13 cellular contexts compared by ENCODE assay signal in the genomic region with DNA sequence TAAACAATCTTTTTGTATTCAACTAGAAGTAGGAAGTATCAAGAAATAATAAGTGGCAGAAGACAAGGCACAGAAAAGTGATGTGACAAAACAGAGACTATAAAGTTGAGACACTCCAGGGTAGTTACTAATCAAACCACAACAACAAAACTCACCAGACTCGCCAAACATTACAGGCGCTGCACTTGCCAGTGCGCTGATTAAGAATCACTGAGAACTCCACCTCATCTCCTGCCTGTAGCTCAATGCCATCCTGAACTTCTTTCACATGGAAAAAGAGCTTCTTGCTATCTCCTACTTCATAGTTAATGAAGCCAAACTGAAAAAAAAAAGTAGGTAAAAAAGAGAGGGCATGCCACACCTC. TPM values are rescaled to one million over a fixed set of nuclear protein-coding genes. Genes with fewer than 3 reads are reported as not detected.
DNase-seq lines count a peak whose midpoint lies in the region; ATAC-seq and TF ChIP-seq lines count a peak whose summit lies in the region.
"Had no signal": no experiment of that assay in that cellular context is flagged by ENCODE, and none has a peak within 500 bp of the region (broad histone marks: within the 10 kb centered on the region; RNA-seq: fewer than 3 reads in every experiment).

No MANE protein-coding gene starts in this region.

- H3K4me1 Mint-ChIP-seq in activated naive CD4-positive, alpha-beta T cell treated with anti-CD3 and anti-CD28 coated beads for 36 hours (ENCODE audit: low read depth): peaks cover 23% of the 10 kb centered on the region
- H3K4me1 Mint-ChIP-seq in T-helper 17 cell: peaks cover 18% of the 10 kb centered on the region
- H3K4me1 Mint-ChIP-seq in stimulated activated effector memory CD8-positive, alpha-beta T cell treated with anti-CD3 and anti-CD28 coated beads, Interleukin-12 subunit alpha, Interleukin-12 subunit beta, amount 100 ng/mL, for 72 hours: peaks cover 21% of the 10 kb centered on the region
- peaks cover 11% of the 10 kb centered on the region for H3K4me1 Mint-ChIP-seq in endodermal cell

- ATAC-seq in T-helper 17 cell: no peak
- ATAC-seq in stimulated activated effector memory CD8-positive, alpha-beta T cell treated with anti-CD3 and anti-CD28 coated beads, Interleukin-12 subunit alpha, Interleukin-12 subunit beta, amount 100 ng/mL, for 72 hours: no peak
- no peak for ATAC-seq in GM18861 (IDR thresholded peaks at IDR 0.05; ENCODE audit: unreplicated experiment)
- no peak for ATAC-seq in HG03457 (IDR thresholded peaks at IDR 0.05; ENCODE audit: unreplicated experiment)

- peak overlapping the region; percentile 64 for H3K27ac Mint-ChIP-seq in activated naive CD4-positive, alpha-beta T cell treated with anti-CD3 and anti-CD28 coated beads for 36 hours
- H3K27ac Mint-ChIP-seq in T-helper 17 cell (peak overlapping the region; percentile 27), endodermal cell (no peak overlapping the region)
- H3K27ac Mint-ChIP-seq in stimulated activated effector memory CD8-positive, alpha-beta T cell treated with anti-CD3 and anti-CD28 coated beads, Interleukin-12 subunit alpha, Interleukin-12 subunit beta, amount 100 ng/mL, for 72 hours: peak overlapping the region; percentile 56

- H3K4me3 ChIP-seq in esophagus squamous epithelium (no peak overlapping the region), endodermal cell (ENCODE audit: low read length) (no peak overlapping the region)
- H3K4me3 ChIP-seq: esophagus muscularis mucosa had no signal

- TF ChIP-seq POLR2A in esophagus squamous epithelium (IDR thresholded peaks at IDR 0.05): no peak

- H3K4me1 ChIP-seq in esophagus squamous epithelium (peaks cover 8 to 43% (median 12%) of the 10 kb centered on the region in 3 donors), endodermal cell (ENCODE audit: control insufficient read depth, insufficient read depth, low read length) (peaks cover 5% of the 10 kb centered on the region)

- CTCF ChIA-PET in activated naive CD4-positive, alpha-beta T cell treated with anti-CD3 and anti-CD28 coated beads for 36 hours (lab: Charles Lee): no interaction called here

- H3K9ac ChIP-seq in endodermal cell (ENCODE audit: extremely low read depth, low read length, poor library complexity, severe bottlenecking): no peak overlapping the region

- H3K27ac ChIP-seq in esophagus squamous epithelium (peak overlapping the region in 3 of 4 donors; percentile 62 to 71 (median 70)), endodermal cell (ENCODE audit: low read depth, low read length) (no peak overlapping the region)
- H3K27ac ChIP-seq: esophagus muscularis mucosa had no signal

- intact Hi-C loops in activated naive CD4-positive, alpha-beta T cell treated with anti-CD3 and anti-CD28 coated beads for 36 hours (cut with micrococcal nuclease): no loop called here
- intact Hi-C loops in esophagus squamous epithelium (cut with DNase I): no loop called here

- no peak overlapping the region for H3K4me3 Mint-ChIP-seq in activated naive CD4-positive, alpha-beta T cell treated with anti-CD3 and anti-CD28 coated beads for 36 hours
- H3K4me3 Mint-ChIP-seq in T-helper 17 cell (peak overlapping the region; percentile 64), endodermal cell (no peak overlapping the region)
- H3K4me3 Mint-ChIP-seq in stimulated activated effector memory CD8-positive, alpha-beta T cell treated with anti-CD3 and anti-CD28 coated beads, Interleukin-12 subunit alpha, Interleukin-12 subunit beta, amount 100 ng/mL, for 72 hours: no peak overlapping the region

- H3K9me3 Mint-ChIP-seq in activated naive CD4-positive, alpha-beta T cell treated with anti-CD3 and anti-CD28 coated beads for 36 hours: no peaks in the 10 kb centered on the region
- no peaks in the 10 kb centered on the region for H3K9me3 Mint-ChIP-seq in stimulated activated effector memory CD8-positive, alpha-beta T cell treated with anti-CD3 and anti-CD28 coated beads, Interleukin-12 subunit alpha, Interleukin-12 subunit beta, amount 100 ng/mL, for 72 hours
- no peaks in the 10 kb centered on the region for H3K9me3 Mint-ChIP-seq in endodermal cell

- H3K27me3 ChIP-seq in esophagus squamous epithelium (no peaks in the 10 kb centered on the region), endodermal cell (ENCODE audit: control insufficient read depth, insufficient read depth, low read length, poor library complexity, severe bottlenecking) (no peaks in the 10 kb centered on the region)
- H3K27me3 ChIP-seq: esophagus muscularis mucosa had no signal

- no peaks in the 10 kb centered on the region for H3K27me3 Mint-ChIP-seq in activated naive CD4-positive, alpha-beta T cell treated with anti-CD3 and anti-CD28 coated beads for 36 hours (ENCODE audit: low read depth)
- H3K27me3 Mint-ChIP-seq in T-helper 17 cell (no peaks in the 10 kb centered on the region), endodermal cell (ENCODE audit: insufficient read depth) (no peaks in the 10 kb centered on the region)

- H3K9me3 ChIP-seq in T-helper 17 cell (ENCODE audit: control insufficient read depth, low read length, poor library complexity, severe bottlenecking): no peaks in the 10 kb centered on the region
- no peaks in the 10 kb centered on the region for H3K9me3 ChIP-seq in esophagus squamous epithelium
- no peaks in the 10 kb centered on the region for H3K9me3 ChIP-seq in endodermal cell (ENCODE audit: control insufficient read depth, low read length)
- H3K9me3 ChIP-seq: esophagus muscularis mucosa had no signal

- TF ChIP-seq CTCF in esophagus squamous epithelium (IDR thresholded peaks at IDR 0.05): no peak
- TF ChIP-seq CTCF in endodermal cell (conservative IDR thresholded peaks at IDR 0.05): no peak

- DNase-seq in activated naive CD4-positive, alpha-beta T cell treated with anti-CD3 and anti-CD28 coated beads for 36 hours: no peak
- DNase-seq in activated naive CD4-positive, alpha-beta T cell treated with anti-CD3 and anti-CD28 coated beads, Interleukin-2, amount 50 U/mL, for 16 hours: no peak
- no peak for DNase-seq in T-helper 17 cell
- DNase-seq in esophagus squamous epithelium (lab: John Stamatoyannopoulos, UW): no peak
- no peak for DNase-seq in stimulated activated effector memory CD8-positive, alpha-beta T cell treated with anti-CD3 and anti-CD28 coated beads, Interleukin-12 subunit alpha, Interleukin-12 subunit beta, amount 100 ng/mL, for 72 hours (ENCODE audit: low spot score in 2 of 2)
- DNase-seq in endodermal cell: no peak
- DNase-seq: NCI-H1105 treated with DMSO at 0.1 percent for 48 hours had no signal

- peaks cover 45% of the 10 kb centered on the region for H3K36me3 Mint-ChIP-seq in activated naive CD4-positive, alpha-beta T cell treated with anti-CD3 and anti-CD28 coated beads for 36 hours (ENCODE audit: low read depth)
- H3K36me3 Mint-ChIP-seq in T-helper 17 cell (ENCODE audit: low read depth): peaks cover 5% of the 10 kb centered on the region
- H3K36me3 Mint-ChIP-seq in stimulated activated effector memory CD8-positive, alpha-beta T cell treated with anti-CD3 and anti-CD28 coated beads, Interleukin-12 subunit alpha, Interleukin-12 subunit beta, amount 100 ng/mL, for 72 hours: peaks cover 97% of the 10 kb centered on the region
- peaks cover 64% of the 10 kb centered on the region for H3K36me3 Mint-ChIP-seq in endodermal cell (ENCODE audit: low read depth)

- 60 to 76% methylated on average over 3 of the region's 3 CpGs for WGBS in esophagus squamous epithelium, 2 donors
- WGBS in endodermal cell (ENCODE audit: insufficient coverage in 1 of 2, insufficient read length in 1 of 2), 2 experiments: 96% methylated on average over 3 of the region's 3 CpGs; no CpG with 5 or more reads in 1 of the 2 experiments

- H3K36me3 ChIP-seq in esophagus squamous epithelium (peaks cover 7 to 73% (median 40%) of the 10 kb centered on the region in 3 donors), endodermal cell (ENCODE audit: control insufficient read depth, insufficient read depth, low read length) (peaks cover 84% of the 10 kb centered on the region)

RNA-seq across cellular contexts. Expression of gene NRAS, which starts 2.8 kb away (rescaled TPM):
- 10 to 100 TPM; 42.1 to 43.9 TPM for total RNA-seq in activated naive CD4-positive, alpha-beta T cell treated with anti-CD3 and anti-CD28 coated beads for 36 hours
- 10 to 100 TPM; 24.3 to 32.5 TPM for total RNA-seq in T-helper 17 cell
- total RNA-seq in esophagus squamous epithelium: 10 to 100 TPM; 18.4 to 38.0 (median 30.1) TPM
- 10 to 100 TPM; 75.0 to 78.0 TPM for total RNA-seq in endodermal cell
- polyA plus RNA-seq in endodermal cell (2013, experiment 1 of 2): 70.5 TPM
- polyA plus RNA-seq in endodermal cell (2013, experiment 2 of 2): 71.0 TPM

RNA-seq across cellular contexts. Expression of gene AMPD1, which starts 24.1 kb away (rescaled TPM):
- not detected for total RNA-seq in activated naive CD4-positive, alpha-beta T cell treated with anti-CD3 and anti-CD28 coated beads for 36 hours
- total RNA-seq in T-helper 17 cell (not detected), esophagus squamous epithelium (under 1 TPM in 2 of 4 donors, not detected in 2; 0.32 to 0.57 TPM), endodermal cell (not detected)
- polyA plus RNA-seq in endodermal cell (2013, experiment 1 of 2): not detected
- not detected for polyA plus RNA-seq in endodermal cell (2013, experiment 2 of 2)
- total RNA-seq: cerebellum, esophagus muscularis mucosa, OCI-LY7 had no signal
- polyA plus RNA-seq: urinary bladder had no signal

RNA-seq across cellular contexts. Expression of gene CSDE1, which starts 38.4 kb away (rescaled TPM):
- 100 to 1,000 TPM; 533 to 579 TPM for total RNA-seq in activated naive CD4-positive, alpha-beta T cell treated with anti-CD3 and anti-CD28 coated beads for 36 hours
- 100 to 1,000 TPM; 627 to 703 TPM for total RNA-seq in T-helper 17 cell
- total RNA-seq in esophagus squamous epithelium: 100 to 1,000 TPM; 311 to 845 (median 638) TPM
- total RNA-seq in endodermal cell: 100 to 1,000 TPM; 491 to 517 TPM
- 479 TPM for polyA plus RNA-seq in endodermal cell (2013, experiment 1 of 2)
- polyA plus RNA-seq in endodermal cell (2013, experiment 2 of 2): 449 TPM

RNA-seq across cellular contexts. Expression of gene DENND2C, which starts 49.6 kb away (rescaled TPM):
- total RNA-seq in activated naive CD4-positive, alpha-beta T cell treated with anti-CD3 and anti-CD28 coated beads for 36 hours: under 1 TPM; 0.31 to 0.47 TPM
- 1 to 10 TPM; 1.1 to 5.1 TPM for total RNA-seq in T-helper 17 cell
- 10 to 100 TPM; 30.3 to 67.0 (median 41.2) TPM for total RNA-seq in esophagus squamous epithelium
- total RNA-seq in endodermal cell: 10 to 100 TPM; 25.6 to 40.3 TPM
- polyA plus RNA-seq in endodermal cell (2013, experiment 1 of 2): 3.7 TPM
- 3.7 TPM for polyA plus RNA-seq in endodermal cell (2013, experiment 2 of 2)
